Comparison of ENCODE assay signal across 23 cellular contexts in the genomic region with DNA sequence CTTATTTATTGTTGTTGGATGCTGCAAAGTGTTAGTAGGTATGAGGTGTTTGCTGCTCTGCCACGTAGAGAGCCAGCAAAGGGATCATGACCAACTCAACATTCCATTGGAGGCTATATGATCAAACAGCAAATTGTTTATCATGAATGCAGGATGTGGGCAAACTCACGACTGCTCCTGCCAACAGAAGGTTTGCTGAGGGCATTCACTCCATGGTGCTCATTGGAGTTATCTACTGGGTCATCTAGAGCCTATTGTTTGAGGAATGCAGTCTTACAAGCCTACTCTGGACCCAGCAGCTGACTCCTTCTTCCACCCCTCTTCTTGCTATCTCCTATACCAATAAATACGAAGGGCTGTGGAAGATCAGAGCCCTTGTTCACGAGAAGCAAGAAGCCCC. TPM values are rescaled to one million over a fixed set of nuclear protein-coding genes. Genes with fewer than 3 reads are reported as not detected.
DNase-seq lines count a peak whose midpoint lies in the region; ATAC-seq and TF ChIP-seq lines count a peak whose summit lies in the region.
"Had no signal": no experiment of that assay in that cellular context is flagged by ENCODE, and none has a peak within 500 bp of the region (broad histone marks: within the 10 kb centered on the region; RNA-seq: fewer than 3 reads in every experiment).

No MANE protein-coding gene starts in this region.

- no peak for TF ChIP-seq EP300 in esophagus muscularis mucosa (IDR thresholded peaks at IDR 0.05)

- H3K27me3 ChIP-seq in PC-3 (ENCODE audit: low read length) (no peaks in the 10 kb centered on the region), esophagus muscularis mucosa (peaks cover 0 to 25% (median 0%) of the 10 kb centered on the region in 4 donors)
- H3K27me3 ChIP-seq: BLaER1 had no signal

- POLR2A ChIA-PET in PC-3 (lab: Charles Lee; ENCODE audit: unreplicated experiment), result no interaction called here

- intact Hi-C loops in PC-3 (cut with micrococcal nuclease), result no loop called here
- intact Hi-C loops in esophagus muscularis mucosa (cut with DNase I), result no loop called here

- H3K79me2 ChIP-seq in PC-3 (ENCODE audit: low read length), result peaks cover 2% of the 10 kb centered on the region

- H3K4me3 ChIP-seq in PC-3 (ENCODE audit: low read length) (no peak overlapping the region), esophagus muscularis mucosa (no peak overlapping the region)
- H3K4me3 ChIP-seq: BLaER1, GM23338, K562, SK-N-MC had no signal

- H2AFZ ChIP-seq in PC-3 (ENCODE audit: low read length), result no peak overlapping the region
- H2AFZ ChIP-seq: GM23338 had no signal

- no peak overlapping the region for H3K27ac ChIP-seq in PC-3 (ENCODE audit: low read length)
- no peak overlapping the region for H3K27ac ChIP-seq in esophagus muscularis mucosa (replicated peaks in 1 of 4)
- H3K27ac ChIP-seq: BLaER1, SK-N-MC had no signal

- no peaks in the 10 kb centered on the region for H3F3A ChIP-seq in PC-3 (ENCODE audit: low read length, unreplicated experiment)

- H3K4me1 ChIP-seq in PC-3 (ENCODE audit: insufficient read depth, low read length) (peaks cover 11% of the 10 kb centered on the region; the same call in 1 of the 2 replicates), esophagus muscularis mucosa (no peaks in the 10 kb centered on the region)
- H3K4me1 ChIP-seq: BLaER1 had no signal

- WGBS in esophagus muscularis mucosa, result 77% methylated on average over 4 of the region's 4 CpGs

- CTCF ChIA-PET in PC-3 (lab: Charles Lee), result no interaction called here

- peak; percentile 27; the same call in 1 of the 2 replicates for ATAC-seq in PC-3
- ATAC-seq in HG03039 (IDR thresholded peaks at IDR 0.05; ENCODE audit: unreplicated experiment), result no peak
- ATAC-seq: GM23338 had no signal

- no TSS peak for BruUV-seq in PC-3 (replicated peaks; lab: Mats Ljungman, UMichigan)

- H4K20me1 ChIP-seq in PC-3 (ENCODE audit: low read length), result no peaks in the 10 kb centered on the region

- H3K4me2 ChIP-seq in PC-3 (ENCODE audit: low read length), result no peak overlapping the region
- H3K4me2 ChIP-seq: BLaER1, GM23338 had no signal

- H3K36me3 ChIP-seq in PC-3 (ENCODE audit: low read depth, low read length) (peaks cover 48% of the 10 kb centered on the region), esophagus muscularis mucosa (peaks cover 0 to 31% (median 13%) of the 10 kb centered on the region in 4 donors)

- H3K9me2 ChIP-seq in PC-3 (replicated peaks; ENCODE audit: low read length), result no peaks in the 10 kb centered on the region

- H3K9me3 ChIP-seq in PC-3 (ENCODE audit: low read length), result no peaks in the 10 kb centered on the region
- H3K9me3 ChIP-seq in esophagus muscularis mucosa, result no peaks in the 10 kb centered on the region
- H3K9me3 ChIP-seq: BLaER1 had no signal

- no peak for TF ChIP-seq CTCF in PC-3 (conservative IDR thresholded peaks at IDR 0.05; ENCODE audit: low read depth, low read length)
- TF ChIP-seq CTCF in esophagus muscularis mucosa (IDR thresholded peaks at IDR 0.05), result no peak

- DNase-seq in A172 (ENCODE audit: low spot score), result peak; percentile 10
- peak; percentile 23 for DNase-seq in EH (ENCODE audit: low read depth)
- DNase-seq in PC-3, result peak; percentile 51
- peak; percentile 19 for DNase-seq in esophagus muscularis mucosa (ENCODE audit: extremely low spot score)
- DNase-seq in GOT3 (lab: John Stamatoyannopoulos, UW), result no peak
- no peak for DNase-seq in HuH-7.5 (ENCODE audit: low spot score)
- DNase-seq: ACHN; CD4-positive, alpha-beta T cell; COR-L47; DND-41; MV-4-11; NCI-H1105 treated with DMSO at 0.1 percent for 48 hours; NCI-H2029 treated with DMSO at 0.1 percent for 48 hours; NCI-H345; NCI-H524; NCI-H774; Right ventricle myocardium superior had no signal

- H3K9ac ChIP-seq in PC-3 (ENCODE audit: low read length), result no peak overlapping the region
- H3K9ac ChIP-seq: BLaER1 had no signal

- TF ChIP-seq POLR2A in esophagus muscularis mucosa (IDR thresholded peaks at IDR 0.05; ENCODE audit: low read depth), result no peak

RNA-seq across cellular contexts. Expression of gene MICB, which starts 12.1 kb away (rescaled TPM):
- total RNA-seq in A172 (2014; rRNA removed; shearing (Covaris generic)), result 16.5 and 17.1 TPM in 2 replicates
- total RNA-seq in PC-3 (2014; rRNA removed) (25.6 and 32.9 TPM in 2 replicates), esophagus muscularis mucosa (1 to 10 TPM in 2 of 4 donors, under 1 TPM in 2; 0.46 to 2.9 (median 1.7) TPM)

RNA-seq across cellular contexts. Expression of gene MCCD1, which starts 18.8 kb away (rescaled TPM):
- total RNA-seq in A172 (2014; rRNA removed; shearing (Covaris generic)), result not detected in 2 replicates
- not detected in 2 replicates for total RNA-seq in PC-3 (2014; rRNA removed)
- total RNA-seq in esophagus muscularis mucosa, result not detected
- total RNA-seq: CD4-positive, alpha-beta T cell; GM23338; K562; Right ventricle myocardium superior; RPMI7951 had no signal

RNA-seq across cellular contexts. Expression of gene DDX39B, which starts 31.8 kb away (rescaled TPM):
- 317 and 405 TPM in 2 replicates for total RNA-seq in A172 (2014; rRNA removed; shearing (Covaris generic))
- 410 and 465 TPM in 2 replicates for total RNA-seq in PC-3 (2014; rRNA removed)
- 100 to 1,000 TPM; 186 to 257 (median 213) TPM for total RNA-seq in esophagus muscularis mucosa

RNA-seq across cellular contexts. Expression of gene ATP6V1G2, which starts 36.4 kb away (rescaled TPM):
- 1.4 and 2.3 TPM in 2 replicates for total RNA-seq in A172 (2014; rRNA removed; shearing (Covaris generic))
- total RNA-seq in PC-3 (2014; rRNA removed) (1.1 and 1.2 TPM in 2 replicates), esophagus muscularis mucosa (1 to 10 TPM; 2.0 to 5.0 (median 2.2) TPM)

RNA-seq across cellular contexts. Expression of gene NFKBIL1, which starts 37.4 kb away (rescaled TPM):
- total RNA-seq in A172 (2014; rRNA removed; shearing (Covaris generic)), result 21.1 and 22.0 TPM in 2 replicates
- 38.2 and 46.9 TPM in 2 replicates for total RNA-seq in PC-3 (2014; rRNA removed)
- 10 to 100 TPM; 24.4 to 42.6 (median 29.6) TPM for total RNA-seq in esophagus muscularis mucosa

Comparison
In these comparisons a context has a peak if more than half of its experiments do, and no peak if none do; other contexts are left out.
1. DNase-seq: peak in A172 (single experiment), EH (single experiment), PC-3 (single experiment) and esophagus muscularis mucosa (single experiment); none in GOT3 (single experiment) and HuH-7.5 (single experiment).